2 cellular contexts compared by ENCODE assay signal in genomic region chr20:37643400-37643799, GRCh38.
TF ChIP-seq lines count a peak whose summit lies in the region.

No MANE protein-coding gene starts in this region.

TF ChIP-seq in HepG2, 621 proteins besides CTCF, POLR2A, EP300 and RAD21:
- TF ChIP-seq ELF4 (CRISPR knock-in tag; IDR thresholded peaks at IDR 0.05; ENCODE audit: borderline replicate concordance) (no peak), ZNF629 (CRISPR knock-in tag; conservative IDR thresholded peaks at IDR 0.05) (0 out of 2 replicates have a peak, but pooled peaks have one; percentile 23)
TF ChIP-seq in HepG2: peak in this region for 1.

TF ChIP-seq in GM12878, 131 proteins besides CTCF, POLR2A, EP300 and RAD21:
- TF ChIP-seq CBX5 (IDR thresholded peaks at IDR 0.05; ENCODE audit: low read depth) (no peak), ATF3 (IDR thresholded peaks at IDR 0.05; ENCODE audit: borderline replicate concordance, extremely low read depth, low read depth, low read length) (no peak), ZNF207 (IDR thresholded peaks at IDR 0.05; ENCODE audit: borderline replicate concordance) (no peak), EGR1 (IDR thresholded peaks at IDR 0.05; ENCODE audit: borderline replicate concordance in 1 of 2, low read depth in 2 of 2, low read length in 2 of 2) (no peak), PRDM15 (CRISPR knock-in tag; IDR thresholded peaks at IDR 0.05) (no peak), JUNB (IDR thresholded peaks at IDR 0.05) (peak; percentile 68), CHD4 (IDR thresholded peaks at IDR 0.05) (no peak), POLR2AphosphoS2 (IDR thresholded peaks at IDR 0.05; ENCODE audit: low read depth, low read length) (no peak), HDAC6 (IDR thresholded peaks at IDR 0.05; ENCODE audit: unreplicated experiment) (no peak), TCF7 (IDR thresholded peaks at IDR 0.05; ENCODE audit: borderline replicate concordance) (no peak), NR2C2 (IDR thresholded peaks at IDR 0.05; ENCODE audit: borderline replicate concordance, control insufficient read depth, insufficient read length, low read depth) (no peak), IRF4 (IDR thresholded peaks at IDR 0.05; ENCODE audit: low read depth, low read length) (peak; percentile 38; the same call in 1 of the 2 replicates), EZH2 (IDR thresholded peaks at IDR 0.05; ENCODE audit: borderline replicate concordance, control insufficient read depth, low read depth, low read length) (no peak), BRCA1 (IDR thresholded peaks at IDR 0.05; ENCODE audit: low read depth, low read length) (no peak), NFIC (IDR thresholded peaks at IDR 0.05; ENCODE audit: low read depth, low read length) (peak; percentile 25; the same call in 1 of the 2 replicates), ZBTB40 (IDR thresholded peaks at IDR 0.05; ENCODE audit: borderline replicate concordance) (no peak), PKNOX1 (IDR thresholded peaks at IDR 0.05) (no peak), ZNF687 (IDR thresholded peaks at IDR 0.05) (no peak), YBX1 (IDR thresholded peaks at IDR 0.05) (no peak), NRF1 (conservative IDR thresholded peaks at IDR 0.05; ENCODE audit: low read depth, low read length) (no peak), HDAC2 (IDR thresholded peaks at IDR 0.05) (no peak), ATF7 (IDR thresholded peaks at IDR 0.05; ENCODE audit: low read depth) (no peak), ZSCAN29 (IDR thresholded peaks at IDR 0.05) (no peak), SMC3 (IDR thresholded peaks at IDR 0.05; ENCODE audit: borderline replicate concordance, low read length) (no peak), MAX (IDR thresholded peaks at IDR 0.05; ENCODE audit: low read depth, low read length) (no peak), MTA3 (IDR thresholded peaks at IDR 0.05; ENCODE audit: borderline replicate concordance, low read length) (no peak), RUNX3 (IDR thresholded peaks at IDR 0.05; ENCODE audit: low read length) (peak; percentile 57; the same call in 1 of the 2 replicates), MEF2A (IDR thresholded peaks at IDR 0.05; ENCODE audit: insufficient read depth, low read depth, low read length) (no peak), POLR2AphosphoS5 (IDR thresholded peaks at IDR 0.05; ENCODE audit: low read length) (no peak), IRF3 (IDR thresholded peaks at IDR 0.05) (no peak)
